Comparison of ENCODE assay signal across 8 cellular contexts in the genomic region with DNA sequence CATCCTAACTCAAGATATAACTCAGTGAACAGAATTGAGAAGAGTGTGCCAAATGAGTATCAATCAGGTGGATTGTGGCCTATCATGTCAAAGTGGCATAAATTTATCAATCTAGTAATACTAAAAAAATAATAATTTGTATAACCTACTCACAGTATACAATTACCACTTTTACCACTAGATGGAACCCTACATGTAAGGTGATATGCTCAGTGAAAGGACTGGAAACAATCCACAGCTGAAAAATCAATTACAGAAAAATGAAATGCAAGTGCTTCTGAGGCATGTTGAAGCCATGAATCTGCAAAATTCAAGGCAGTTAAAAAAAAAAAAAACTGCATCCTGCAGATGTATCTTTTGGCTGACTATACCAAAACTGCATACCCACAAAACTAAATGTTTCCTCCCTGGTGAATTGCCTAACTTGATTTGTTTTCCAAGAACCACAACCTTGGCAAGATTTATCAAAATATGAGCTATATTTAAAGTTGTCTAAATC. TPM values are rescaled to one million over a fixed set of nuclear protein-coding genes. Genes with fewer than 3 reads are reported as not detected.
DNase-seq lines count a peak whose midpoint lies in the region; ATAC-seq and TF ChIP-seq lines count a peak whose summit lies in the region.

No MANE protein-coding gene starts in this region.

- no peaks in the 10 kb centered on the region for H3K27me3 ChIP-seq in ovary

- H3K9me3 ChIP-seq in ovary: no peaks in the 10 kb centered on the region

- peak; percentile 64 for ATAC-seq in activated CD4-positive, alpha-beta T cell treated with anti-CD3 and anti-CD28 coated beads for 36 hours

- no peaks in the 10 kb centered on the region for H3K27me3 Mint-ChIP-seq in activated CD4-positive, alpha-beta T cell treated with anti-CD3 and anti-CD28 coated beads for 36 hours

- H3K4me1 Mint-ChIP-seq in activated CD4-positive, alpha-beta T cell treated with anti-CD3 and anti-CD28 coated beads for 36 hours: peaks cover 22% of the 10 kb centered on the region

- no peak overlapping the region for H3K27ac Mint-ChIP-seq in activated CD4-positive, alpha-beta T cell treated with anti-CD3 and anti-CD28 coated beads for 36 hours

- H3K4me3 Mint-ChIP-seq in activated CD4-positive, alpha-beta T cell treated with anti-CD3 and anti-CD28 coated beads for 36 hours: no peak overlapping the region

- TF ChIP-seq POLR2A in ovary (IDR thresholded peaks at IDR 0.05): no peak

- intact Hi-C loops in activated CD4-positive, alpha-beta T cell treated with anti-CD3 and anti-CD28 coated beads for 36 hours (cut with DNase I, micrococcal nuclease): loop anchor here (2.0 kb wide), 3 partner anchors 42 to 76 kb away; no protein-coding TSS in a partner anchor
- intact Hi-C loops in ovary (cut with DNase I): no loop called here

- H3K9me3 Mint-ChIP-seq in activated CD4-positive, alpha-beta T cell treated with anti-CD3 and anti-CD28 coated beads for 36 hours (ENCODE audit: low read depth): no peaks in the 10 kb centered on the region

- no peaks in the 10 kb centered on the region for H3K36me3 ChIP-seq in ovary

- no peak for DNase-seq in activated CD4-positive, alpha-beta T cell treated with anti-CD3 and anti-CD28 coated beads for 36 hours
- DNase-seq in activated CD4-positive, alpha-beta T cell treated with anti-CD3 and anti-CD28 coated beads, Interleukin-2, amount 50 U/mL, for 4 hours: no peak
- DNase-seq in NCI-H128 (lab: John Stamatoyannopoulos, UW; ENCODE audit: unreplicated experiment) (peak; percentile 1), SKM-1 treated with dmso at 0.1 percent for 144 hours (lab: John Stamatoyannopoulos, UW; ENCODE audit: unreplicated experiment) (peak; percentile 47), fibroblast of pulmonary artery (ENCODE audit: low read depth) (peak; percentile 94), ovary (no peak), substantia nigra (lab: John Stamatoyannopoulos, UW) (no peak)
- no peak for DNase-seq in activated naive CD4-positive, alpha-beta T cell treated with anti-CD3 and anti-CD28 coated beads, Interleukin-2, amount 50 U/mL, for 16 hours

- CTCF ChIA-PET in activated CD4-positive, alpha-beta T cell treated with anti-CD3 and anti-CD28 coated beads for 36 hours (lab: Charles Lee): interaction anchor here (0.6 to 3.2 kb wide), 36 partner anchors 8 to 253 kb away, joined by 3 to 38 read pairs (median 4); a partner anchor contains a TSS

- H3K36me3 Mint-ChIP-seq in activated CD4-positive, alpha-beta T cell treated with anti-CD3 and anti-CD28 coated beads for 36 hours (ENCODE audit: low read depth): no peaks in the 10 kb centered on the region

- H3K4me3 ChIP-seq in fibroblast of pulmonary artery (replicated peaks; ENCODE audit: low read depth, low read length) (no peak overlapping the region), ovary (no peak overlapping the region)

- H3K4me1 ChIP-seq in ovary (ENCODE audit: insufficient read depth): no peaks in the 10 kb centered on the region

- POLR2A ChIA-PET in activated CD4-positive, alpha-beta T cell treated with anti-CD3 and anti-CD28 coated beads for 36 hours (lab: Charles Lee): no interaction called here

- no peak for TF ChIP-seq EP300 in ovary (IDR thresholded peaks at IDR 0.05)

- TF ChIP-seq CTCF in fibroblast of pulmonary artery (IDR thresholded peaks at IDR 0.05; ENCODE audit: low read length, missing control alignments) (peak; percentile 58), ovary (IDR thresholded peaks at IDR 0.05) (peak; percentile 47 to 55 (median 54))

- no peak overlapping the region for H3K27ac ChIP-seq in ovary
- no peak overlapping the region for H3K27ac ChIP-seq in substantia nigra (ENCODE audit: low read depth, low read length, poor library complexity, severe bottlenecking)

RNA-seq across cellular contexts. Expression of a gene that starts 13.9 kb away (rescaled TPM):
- total RNA-seq in activated CD4-positive, alpha-beta T cell treated with anti-CD3 and anti-CD28 coated beads for 36 hours: 10 to 100 TPM; 55.9 to 70.2 TPM
- total RNA-seq in ovary: 10 to 100 TPM in 6 of 7 donors, 1 to 10 TPM in 1; 7.7 to 18.1 (median 13.5) TPM
- polyA plus RNA-seq in ovary: 10 to 100 TPM in 1 of 2 donors, 1 to 10 TPM in 1; 6.7 to 14.1 TPM

RNA-seq across cellular contexts. Expression of a gene that starts 40.5 kb away (rescaled TPM):
- 1 to 10 TPM; 1.3 to 1.8 TPM for total RNA-seq in activated CD4-positive, alpha-beta T cell treated with anti-CD3 and anti-CD28 coated beads for 36 hours
- total RNA-seq in ovary: 1 to 10 TPM; 3.7 to 8.2 (median 4.5) TPM
- polyA plus RNA-seq in ovary: 1 to 10 TPM; 1.7 to 3.0 TPM

RNA-seq across cellular contexts. Expression of a gene that starts 56.0 kb away (rescaled TPM):
- total RNA-seq in activated CD4-positive, alpha-beta T cell treated with anti-CD3 and anti-CD28 coated beads for 36 hours: 1 to 10 TPM; 3.0 to 4.3 TPM
- 10 to 100 TPM in 1 of 7 donors, 1 to 10 TPM in 6; 4.2 to 16.8 (median 6.5) TPM for total RNA-seq in ovary
- polyA plus RNA-seq in ovary: 1 to 10 TPM; 3.2 to 8.5 TPM

Comparison
In these comparisons a context has a peak if more than half of its experiments do, and no peak if none do; other contexts are left out.
1. DNase-seq: peak in NCI-H128 (single experiment), SKM-1 treated with dmso at 0.1 percent for 144 hours (single experiment) and fibroblast of pulmonary artery (single experiment); none in activated CD4-positive, alpha-beta T cell treated with anti-CD3 and anti-CD28 coated beads for 36 hours (single experiment), activated CD4-positive, alpha-beta T cell treated with anti-CD3 and anti-CD28 coated beads, Interleukin-2, amount 50 U/mL, for 4 hours (0 of 2), ovary (0 of 5), substantia nigra (0 of 49) and activated naive CD4-positive, alpha-beta T cell treated with anti-CD3 and anti-CD28 coated beads, Interleukin-2, amount 50 U/mL, for 16 hours (single experiment).
2. intact Hi-C loops: an anchor here in activated CD4-positive, alpha-beta T cell treated with anti-CD3 and anti-CD28 coated beads for 36 hours (2.0 kb wide); none called in ovary.